ENCODE assay signal across 22 cellular contexts in genomic region chr3:189899186-189899585, GRCh38.
"Had no signal": no experiment of that assay in that cellular context is flagged by ENCODE, and none has a peak within 500 bp of the region (broad histone marks: within the 10 kb centered on the region; RNA-seq: fewer than 3 reads in every experiment).

No MANE protein-coding gene starts in this region.

- H3K4me1 ChIP-seq: esophagus muscularis mucosa, left lung, neural progenitor cell, parathyroid adenoma, right lobe of liver, vagina had no signal

- H3K27me3 Mint-ChIP-seq: naive thymus-derived CD4-positive, alpha-beta T cell; stimulated activated naive CD8-positive, alpha-beta T cell treated with anti-CD3 and anti-CD28 coated beads, Interleukin-15, amount 100 ng/mL, for 72 hours had no signal

- H3K4me2 ChIP-seq: neural progenitor cell had no signal

- H3K36me3 Mint-ChIP-seq: naive thymus-derived CD4-positive, alpha-beta T cell; neural progenitor cell had no signal

- DNase-seq: dorsolateral prefrontal cortex; effector CD4-positive, alpha-beta T cell; hypothalamus; kidney; left lung; mesendoderm; midbrain; naive thymus-derived CD4-positive, alpha-beta T cell; right lobe of liver; small intestine; stimulated activated CD4-positive, alpha-beta T cell treated with anti-CD3 and anti-CD28 coated beads, Interleukin-15, amount 100 ng/mL, for 24 hours; stimulated activated CD4-positive, alpha-beta T cell treated with anti-CD3 and anti-CD28 coated beads, Interleukin-2, amount 100 ng/mL, for 48 hours; stimulated activated naive CD4-positive, alpha-beta T cell; stimulated activated naive CD8-positive, alpha-beta T cell treated with anti-CD3 and anti-CD28 coated beads, Interleukin-15, amount 100 ng/mL, for 72 hours; transverse colon had no signal

- H3K4me1 Mint-ChIP-seq: naive thymus-derived CD4-positive, alpha-beta T cell; nephron; neural progenitor cell; stimulated activated naive CD8-positive, alpha-beta T cell treated with anti-CD3 and anti-CD28 coated beads, Interleukin-15, amount 100 ng/mL, for 72 hours had no signal

- H3K36me3 ChIP-seq: esophagus muscularis mucosa, left lung, neural progenitor cell, right lobe of liver, transverse colon, vagina had no signal

- H3K9ac ChIP-seq: neural progenitor cell, parathyroid adenoma had no signal

- H3K9me3 Mint-ChIP-seq: naive thymus-derived CD4-positive, alpha-beta T cell; nephron; neural progenitor cell had no signal

- H3K4me3 ChIP-seq: dorsolateral prefrontal cortex, esophagus muscularis mucosa, left lung, neural progenitor cell, right lobe of liver, suprapubic skin, transverse colon, vagina had no signal

- H3K4me3 Mint-ChIP-seq: naive thymus-derived CD4-positive, alpha-beta T cell; nephron; neural progenitor cell; stimulated activated naive CD8-positive, alpha-beta T cell treated with anti-CD3 and anti-CD28 coated beads, Interleukin-15, amount 100 ng/mL, for 72 hours had no signal

- ATAC-seq: left lung; naive thymus-derived CD4-positive, alpha-beta T cell; right lobe of liver; stimulated activated naive CD8-positive, alpha-beta T cell treated with anti-CD3 and anti-CD28 coated beads, Interleukin-15, amount 100 ng/mL, for 72 hours had no signal

- H2AFZ ChIP-seq: neural progenitor cell, parathyroid adenoma had no signal

- H3K27me3 ChIP-seq: dorsolateral prefrontal cortex, esophagus muscularis mucosa, left lung, neural progenitor cell, right lobe of liver, suprapubic skin, transverse colon, vagina had no signal

- H3K79me2 ChIP-seq: parathyroid adenoma had no signal

- FAIRE-seq: kidney, small intestine had no signal

- H3K27ac ChIP-seq: dorsolateral prefrontal cortex, esophagus muscularis mucosa, left lung, neural progenitor cell, parathyroid adenoma, right lobe of liver, vagina had no signal

- H3K9me3 ChIP-seq: esophagus muscularis mucosa, left lung, right lobe of liver, suprapubic skin, transverse colon, vagina had no signal

- H3K27ac Mint-ChIP-seq: naive thymus-derived CD4-positive, alpha-beta T cell; nephron; neural progenitor cell; progenitor cell of endocrine pancreas; stimulated activated naive CD8-positive, alpha-beta T cell treated with anti-CD3 and anti-CD28 coated beads, Interleukin-15, amount 100 ng/mL, for 72 hours had no signal
